Comparison of ENCODE assay signal across 1 cellular context in the genomic region with DNA sequence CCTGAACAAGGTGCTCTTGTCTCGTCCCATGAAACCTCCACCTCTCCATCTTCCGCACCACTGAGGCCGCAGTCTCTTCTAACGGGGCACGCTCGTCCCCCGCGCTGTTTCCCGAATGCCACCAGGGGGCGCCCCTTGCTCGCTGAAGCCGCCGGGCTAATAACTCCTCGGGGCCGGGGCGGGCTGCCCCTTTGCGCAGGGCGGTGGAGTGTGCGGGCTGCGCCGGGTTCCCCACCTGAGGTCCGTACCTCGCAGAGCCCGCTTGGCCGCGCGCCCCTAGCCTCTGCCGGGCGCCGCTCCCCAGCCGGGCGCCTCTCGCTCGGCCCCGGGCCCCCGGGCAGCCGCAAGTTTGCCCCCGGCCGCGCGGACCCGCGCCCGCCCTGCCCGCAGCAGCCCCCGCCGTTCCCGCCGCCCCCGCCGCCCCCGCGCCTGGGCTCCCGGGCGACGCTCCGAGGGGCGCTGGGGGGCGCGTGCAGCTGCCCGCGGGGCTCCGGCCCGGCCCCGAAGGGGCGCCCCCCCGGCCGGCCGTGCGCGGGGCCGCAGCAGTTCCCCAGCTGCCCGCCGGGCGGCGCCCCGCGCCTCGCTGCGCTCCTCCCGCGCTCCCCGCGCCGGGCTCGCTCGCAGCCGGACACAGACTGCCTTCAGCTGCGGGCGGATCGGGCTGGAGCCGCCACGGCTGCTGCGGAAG.
TF ChIP-seq lines count a peak whose summit lies in the region.

A gene with protein sequence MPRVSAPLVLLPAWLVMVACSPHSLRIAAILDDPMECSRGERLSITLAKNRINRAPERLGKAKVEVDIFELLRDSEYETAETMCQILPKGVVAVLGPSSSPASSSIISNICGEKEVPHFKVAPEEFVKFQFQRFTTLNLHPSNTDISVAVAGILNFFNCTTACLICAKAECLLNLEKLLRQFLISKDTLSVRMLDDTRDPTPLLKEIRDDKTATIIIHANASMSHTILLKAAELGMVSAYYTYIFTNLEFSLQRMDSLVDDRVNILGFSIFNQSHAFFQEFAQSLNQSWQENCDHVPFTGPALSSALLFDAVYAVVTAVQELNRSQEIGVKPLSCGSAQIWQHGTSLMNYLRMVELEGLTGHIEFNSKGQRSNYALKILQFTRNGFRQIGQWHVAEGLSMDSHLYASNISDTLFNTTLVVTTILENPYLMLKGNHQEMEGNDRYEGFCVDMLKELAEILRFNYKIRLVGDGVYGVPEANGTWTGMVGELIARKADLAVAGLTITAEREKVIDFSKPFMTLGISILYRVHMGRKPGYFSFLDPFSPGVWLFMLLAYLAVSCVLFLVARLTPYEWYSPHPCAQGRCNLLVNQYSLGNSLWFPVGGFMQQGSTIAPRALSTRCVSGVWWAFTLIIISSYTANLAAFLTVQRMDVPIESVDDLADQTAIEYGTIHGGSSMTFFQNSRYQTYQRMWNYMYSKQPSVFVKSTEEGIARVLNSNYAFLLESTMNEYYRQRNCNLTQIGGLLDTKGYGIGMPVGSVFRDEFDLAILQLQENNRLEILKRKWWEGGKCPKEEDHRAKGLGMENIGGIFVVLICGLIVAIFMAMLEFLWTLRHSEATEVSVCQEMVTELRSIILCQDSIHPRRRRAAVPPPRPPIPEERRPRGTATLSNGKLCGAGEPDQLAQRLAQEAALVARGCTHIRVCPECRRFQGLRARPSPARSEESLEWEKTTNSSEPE (plus strand): TSS at position 633 of the 688 bp plus-strand sequence. CDS start 148,571 bp downstream, outside the sequence.

TF ChIP-seq in GM12878, 131 proteins besides CTCF, POLR2A, EP300 and RAD21 (continued from another document):
- no peak for TF ChIP-seq RFX5 (IDR thresholded peaks at IDR 0.05; ENCODE audit: low read depth, low read length)
- no peak for TF ChIP-seq CHD4 (IDR thresholded peaks at IDR 0.05)
- no peak for TF ChIP-seq CREB1 (IDR thresholded peaks at IDR 0.05; ENCODE audit: low read depth)
- TF ChIP-seq, protein P1, sequence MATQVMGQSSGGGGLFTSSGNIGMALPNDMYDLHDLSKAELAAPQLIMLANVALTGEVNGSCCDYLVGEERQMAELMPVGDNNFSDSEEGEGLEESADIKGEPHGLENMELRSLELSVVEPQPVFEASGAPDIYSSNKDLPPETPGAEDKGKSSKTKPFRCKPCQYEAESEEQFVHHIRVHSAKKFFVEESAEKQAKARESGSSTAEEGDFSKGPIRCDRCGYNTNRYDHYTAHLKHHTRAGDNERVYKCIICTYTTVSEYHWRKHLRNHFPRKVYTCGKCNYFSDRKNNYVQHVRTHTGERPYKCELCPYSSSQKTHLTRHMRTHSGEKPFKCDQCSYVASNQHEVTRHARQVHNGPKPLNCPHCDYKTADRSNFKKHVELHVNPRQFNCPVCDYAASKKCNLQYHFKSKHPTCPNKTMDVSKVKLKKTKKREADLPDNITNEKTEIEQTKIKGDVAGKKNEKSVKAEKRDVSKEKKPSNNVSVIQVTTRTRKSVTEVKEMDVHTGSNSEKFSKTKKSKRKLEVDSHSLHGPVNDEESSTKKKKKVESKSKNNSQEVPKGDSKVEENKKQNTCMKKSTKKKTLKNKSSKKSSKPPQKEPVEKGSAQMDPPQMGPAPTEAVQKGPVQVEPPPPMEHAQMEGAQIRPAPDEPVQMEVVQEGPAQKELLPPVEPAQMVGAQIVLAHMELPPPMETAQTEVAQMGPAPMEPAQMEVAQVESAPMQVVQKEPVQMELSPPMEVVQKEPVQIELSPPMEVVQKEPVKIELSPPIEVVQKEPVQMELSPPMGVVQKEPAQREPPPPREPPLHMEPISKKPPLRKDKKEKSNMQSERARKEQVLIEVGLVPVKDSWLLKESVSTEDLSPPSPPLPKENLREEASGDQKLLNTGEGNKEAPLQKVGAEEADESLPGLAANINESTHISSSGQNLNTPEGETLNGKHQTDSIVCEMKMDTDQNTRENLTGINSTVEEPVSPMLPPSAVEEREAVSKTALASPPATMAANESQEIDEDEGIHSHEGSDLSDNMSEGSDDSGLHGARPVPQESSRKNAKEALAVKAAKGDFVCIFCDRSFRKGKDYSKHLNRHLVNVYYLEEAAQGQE (IDR thresholded peaks at IDR 0.05; ENCODE audit: low read depth, low read length) = no peak
- no peak for TF ChIP-seq SIX5 (IDR thresholded peaks at IDR 0.05; ENCODE audit: low read depth, low read length, severe bottlenecking)
- no peak for TF ChIP-seq STAT1 (conservative IDR thresholded peaks at IDR 0.05)
- TF ChIP-seq MYB (IDR thresholded peaks at IDR 0.05; ENCODE audit: borderline replicate concordance, low read depth, low read length) = no peak
- TF ChIP-seq, protein P2, sequence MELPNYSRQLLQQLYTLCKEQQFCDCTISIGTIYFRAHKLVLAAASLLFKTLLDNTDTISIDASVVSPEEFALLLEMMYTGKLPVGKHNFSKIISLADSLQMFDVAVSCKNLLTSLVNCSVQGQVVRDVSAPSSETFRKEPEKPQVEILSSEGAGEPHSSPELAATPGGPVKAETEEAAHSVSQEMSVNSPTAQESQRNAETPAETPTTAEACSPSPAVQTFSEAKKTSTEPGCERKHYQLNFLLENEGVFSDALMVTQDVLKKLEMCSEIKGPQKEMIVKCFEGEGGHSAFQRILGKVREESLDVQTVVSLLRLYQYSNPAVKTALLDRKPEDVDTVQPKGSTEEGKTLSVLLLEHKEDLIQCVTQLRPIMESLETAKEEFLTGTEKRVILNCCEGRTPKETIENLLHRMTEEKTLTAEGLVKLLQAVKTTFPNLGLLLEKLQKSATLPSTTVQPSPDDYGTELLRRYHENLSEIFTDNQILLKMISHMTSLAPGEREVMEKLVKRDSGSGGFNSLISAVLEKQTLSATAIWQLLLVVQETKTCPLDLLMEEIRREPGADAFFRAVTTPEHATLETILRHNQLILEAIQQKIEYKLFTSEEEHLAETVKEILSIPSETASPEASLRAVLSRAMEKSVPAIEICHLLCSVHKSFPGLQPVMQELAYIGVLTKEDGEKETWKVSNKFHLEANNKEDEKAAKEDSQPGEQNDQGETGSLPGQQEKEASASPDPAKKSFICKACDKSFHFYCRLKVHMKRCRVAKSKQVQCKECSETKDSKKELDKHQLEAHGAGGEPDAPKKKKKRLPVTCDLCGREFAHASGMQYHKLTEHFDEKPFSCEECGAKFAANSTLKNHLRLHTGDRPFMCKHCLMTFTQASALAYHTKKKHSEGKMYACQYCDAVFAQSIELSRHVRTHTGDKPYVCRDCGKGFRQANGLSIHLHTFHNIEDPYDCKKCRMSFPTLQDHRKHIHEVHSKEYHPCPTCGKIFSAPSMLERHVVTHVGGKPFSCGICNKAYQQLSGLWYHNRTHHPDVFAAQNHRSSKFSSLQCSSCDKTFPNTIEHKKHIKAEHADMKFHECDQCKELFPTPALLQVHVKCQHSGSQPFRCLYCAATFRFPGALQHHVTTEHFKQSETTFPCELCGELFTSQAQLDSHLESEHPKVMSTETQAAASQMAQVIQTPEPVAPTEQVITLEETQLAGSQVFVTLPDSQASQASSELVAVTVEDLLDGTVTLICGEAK (IDR thresholded peaks at IDR 0.05; ENCODE audit: borderline replicate concordance) = no peak
- TF ChIP-seq, protein P3, sequence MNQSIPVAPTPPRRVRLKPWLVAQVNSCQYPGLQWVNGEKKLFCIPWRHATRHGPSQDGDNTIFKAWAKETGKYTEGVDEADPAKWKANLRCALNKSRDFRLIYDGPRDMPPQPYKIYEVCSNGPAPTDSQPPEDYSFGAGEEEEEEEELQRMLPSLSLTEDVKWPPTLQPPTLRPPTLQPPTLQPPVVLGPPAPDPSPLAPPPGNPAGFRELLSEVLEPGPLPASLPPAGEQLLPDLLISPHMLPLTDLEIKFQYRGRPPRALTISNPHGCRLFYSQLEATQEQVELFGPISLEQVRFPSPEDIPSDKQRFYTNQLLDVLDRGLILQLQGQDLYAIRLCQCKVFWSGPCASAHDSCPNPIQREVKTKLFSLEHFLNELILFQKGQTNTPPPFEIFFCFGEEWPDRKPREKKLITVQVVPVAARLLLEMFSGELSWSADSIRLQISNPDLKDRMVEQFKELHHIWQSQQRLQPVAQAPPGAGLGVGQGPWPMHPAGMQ (IDR thresholded peaks at IDR 0.05; ENCODE audit: borderline replicate concordance) = no peak
- TF ChIP-seq NFYA (IDR thresholded peaks at IDR 0.05; ENCODE audit: borderline replicate concordance, low read depth, low read length) = no peak
- no peak for TF ChIP-seq SMAD5 (IDR thresholded peaks at IDR 0.05; ENCODE audit: low read depth)
- TF ChIP-seq HDAC2 (IDR thresholded peaks at IDR 0.05) = no peak
- TF ChIP-seq YY1 (IDR thresholded peaks at IDR 0.05; ENCODE audit: low read depth, low read length) = peak; percentile 69
- 0 out of 2 replicates have a peak, but pooled peaks have one; percentile 36 for TF ChIP-seq GATAD2B (conservative IDR thresholded peaks at IDR 0.05; ENCODE audit: low read depth)
- TF ChIP-seq, protein P4, sequence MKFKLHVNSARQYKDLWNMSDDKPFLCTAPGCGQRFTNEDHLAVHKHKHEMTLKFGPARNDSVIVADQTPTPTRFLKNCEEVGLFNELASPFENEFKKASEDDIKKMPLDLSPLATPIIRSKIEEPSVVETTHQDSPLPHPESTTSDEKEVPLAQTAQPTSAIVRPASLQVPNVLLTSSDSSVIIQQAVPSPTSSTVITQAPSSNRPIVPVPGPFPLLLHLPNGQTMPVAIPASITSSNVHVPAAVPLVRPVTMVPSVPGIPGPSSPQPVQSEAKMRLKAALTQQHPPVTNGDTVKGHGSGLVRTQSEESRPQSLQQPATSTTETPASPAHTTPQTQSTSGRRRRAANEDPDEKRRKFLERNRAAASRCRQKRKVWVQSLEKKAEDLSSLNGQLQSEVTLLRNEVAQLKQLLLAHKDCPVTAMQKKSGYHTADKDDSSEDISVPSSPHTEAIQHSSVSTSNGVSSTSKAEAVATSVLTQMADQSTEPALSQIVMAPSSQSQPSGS (IDR thresholded peaks at IDR 0.05; ENCODE audit: low read length) = no peak
- TF ChIP-seq BACH1 (IDR thresholded peaks at IDR 0.05; ENCODE audit: borderline replicate concordance) = peak; percentile 31; the same call in 1 of the 2 replicates
- TF ChIP-seq ZNF384 (IDR thresholded peaks at IDR 0.05; ENCODE audit: borderline replicate concordance, low read depth, low read length) = no peak
- TF ChIP-seq JUNB (IDR thresholded peaks at IDR 0.05) = no peak
- no peak for TF ChIP-seq PAX8 (IDR thresholded peaks at IDR 0.05)
TF ChIP-seq in GM12878: peak in this region for 14.
